Comparison of ENCODE assay signal across 8 cellular contexts in the genomic region with DNA sequence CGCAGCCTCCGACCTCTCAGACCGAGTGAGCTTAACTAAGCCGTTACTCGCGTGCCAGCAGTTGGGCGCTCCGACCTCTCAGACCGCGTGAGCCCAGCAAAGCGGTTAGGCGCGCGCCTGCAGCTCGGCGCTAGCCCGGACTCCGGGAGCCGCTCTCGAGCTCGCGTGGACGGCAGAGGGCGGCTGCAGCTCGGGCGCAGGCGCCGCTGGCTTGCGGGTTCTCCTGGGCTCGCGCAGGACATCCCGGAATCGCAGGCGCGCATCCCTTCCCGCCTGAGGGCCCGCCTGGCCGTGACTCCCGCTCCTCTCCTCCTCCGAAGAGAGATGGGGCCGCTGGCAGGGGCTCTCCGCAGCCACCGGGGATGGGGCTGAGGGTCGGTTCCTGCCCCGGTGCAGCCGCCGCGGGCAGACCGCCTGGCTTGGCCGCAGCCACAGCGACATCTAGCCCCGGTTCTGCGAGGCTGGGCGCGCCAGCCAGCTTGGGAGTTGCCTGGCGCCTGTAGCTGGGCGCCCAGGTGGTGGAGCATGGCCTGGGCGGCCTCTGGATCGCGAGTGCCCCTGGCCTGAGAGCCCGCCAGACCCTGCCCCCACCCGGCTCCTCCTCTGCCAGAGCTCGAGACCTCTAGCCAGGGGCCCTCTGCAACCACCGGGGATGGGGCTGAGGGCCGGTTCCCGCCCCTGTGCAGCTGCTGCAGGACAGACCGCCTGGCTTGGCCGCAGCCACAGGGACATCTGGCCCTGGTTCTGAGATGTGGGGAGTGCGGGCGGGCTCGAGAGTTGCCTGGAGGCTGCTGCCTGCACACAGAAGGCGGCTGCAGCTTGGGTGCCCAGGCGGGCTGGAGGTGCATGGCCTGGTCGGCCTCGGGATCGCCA.
A peak's percentile ranks its signal among the peaks of the same experiment; 100 is the strongest.
DNase-seq lines count a peak whose midpoint lies in the region; TF ChIP-seq lines count a peak whose summit lies in the region.
"Not testable (repeated sequence)": the region's sequence is repeated elsewhere in the genome, so short reads cannot be mapped to it uniquely, and the experiment has no call there.

No MANE protein-coding gene starts in this region.

- peak overlapping the region; percentile 54 for H3K4me2 ChIP-seq in MM.1S (ENCODE audit: low read depth, low read length)
- peak overlapping the region; percentile 62 for H3K4me2 ChIP-seq in parathyroid adenoma (ENCODE audit: low read length)

- not testable (repeated sequence) for H3K36me3 ChIP-seq in MM.1S (replicated peaks; ENCODE audit: insufficient read depth, low read length); duodenal mucosa (ENCODE audit: control insufficient read depth in 1 of 2, insufficient read depth in 2 of 2, low read length in 2 of 2); parathyroid adenoma (ENCODE audit: control insufficient read depth, insufficient read depth, low read length)

- H3K27ac ChIP-seq in MM.1S (ENCODE audit: low read length); duodenal mucosa (ENCODE audit: low read depth, low read length); parathyroid adenoma: not testable (repeated sequence)

- not testable (repeated sequence) for H3K9me3 Mint-ChIP-seq in activated T-helper 1 cell treated with anti-CD3 and anti-CD28 coated beads, Interleukin-12 subunit alpha, Interleukin-12 subunit beta, Interleukin-2, Interleukin-4 antibody, amounts not matched to agents 30 ng/mL and 10 ng/mL and 1 ng/mL, durations not matched to agents 14 hours and 24 hours and 36 hours

- peaks cover 63% of the 10 kb centered on the region for H3K27me3 Mint-ChIP-seq in activated T-helper 1 cell treated with anti-CD3 and anti-CD28 coated beads, Interleukin-12 subunit alpha, Interleukin-12 subunit beta, Interleukin-2, Interleukin-4 antibody, amounts not matched to agents 30 ng/mL and 10 ng/mL and 1 ng/mL, durations not matched to agents 14 hours and 24 hours and 36 hours (ENCODE audit: insufficient read depth)

- peak overlapping the region; percentile 58 for H3K4me3 ChIP-seq in MM.1S (ENCODE audit: low read length)
- H3K4me3 ChIP-seq in duodenal mucosa (ENCODE audit: low read depth in 1 of 2, low read length in 2 of 2) = peak overlapping the region; percentile 15 to 45
- H3K4me3 ChIP-seq in iPS-18c (ENCODE audit: insufficient read depth, low read depth, low read length) = peak overlapping the region; percentile 77
- not testable (repeated sequence) for H3K4me3 ChIP-seq in parathyroid adenoma (ENCODE audit: low read depth, low read length)

- H3K36me3 Mint-ChIP-seq in activated T-helper 1 cell treated with anti-CD3 and anti-CD28 coated beads, Interleukin-12 subunit alpha, Interleukin-12 subunit beta, Interleukin-2, Interleukin-4 antibody, amounts not matched to agents 30 ng/mL and 10 ng/mL and 1 ng/mL, durations not matched to agents 14 hours and 24 hours and 36 hours (ENCODE audit: low read depth) = not testable (repeated sequence)

- H3K4me1 Mint-ChIP-seq in activated T-helper 1 cell treated with anti-CD3 and anti-CD28 coated beads, Interleukin-12 subunit alpha, Interleukin-12 subunit beta, Interleukin-2, Interleukin-4 antibody, amounts not matched to agents 30 ng/mL and 10 ng/mL and 1 ng/mL, durations not matched to agents 14 hours and 24 hours and 36 hours (ENCODE audit: low read depth) = not testable (repeated sequence)

- H3K9ac ChIP-seq in MM.1S (ENCODE audit: low read length); duodenal mucosa (ENCODE audit: low read depth in 1 of 2, low read length in 2 of 2); parathyroid adenoma: not testable (repeated sequence)

- H3K4me1 ChIP-seq in MM.1S (ENCODE audit: low read length); duodenal mucosa (ENCODE audit: control insufficient read depth in 1 of 2, insufficient read depth in 2 of 2, low read length in 2 of 2); parathyroid adenoma: not testable (repeated sequence)

- not testable (repeated sequence) for H3K9me3 ChIP-seq in MM.1S (replicated peaks; ENCODE audit: insufficient read depth, low read length); duodenal mucosa (ENCODE audit: control insufficient read depth in 1 of 2, low read length in 2 of 2); iPS-18c (ENCODE audit: control insufficient read depth, insufficient read depth, low read length); parathyroid adenoma (ENCODE audit: control insufficient read depth, low read length)

- H3K9me2 ChIP-seq in MM.1S (replicated peaks; ENCODE audit: insufficient read depth, low read length) = not testable (repeated sequence)

- H4K20me1 ChIP-seq in MM.1S (ENCODE audit: insufficient read depth, low read length) = not testable (repeated sequence)

- in situ Hi-C loops in Caki2 (cut with HindIII; ENCODE audit: low pct_unique_long_range_greater_than_20kb, low sequenced_read_pairs) = not testable (repeated sequence)

- H2AFZ ChIP-seq in MM.1S (ENCODE audit: low read length) (0 out of 2 replicates have a peak overlapping the region, but pooled peaks have one; percentile 38), parathyroid adenoma (peak overlapping the region; percentile 75)

- intact Hi-C loops in activated T-helper 1 cell treated with anti-CD3 and anti-CD28 coated beads, Interleukin-12 subunit alpha, Interleukin-12 subunit beta, Interleukin-2, Interleukin-4 antibody, amounts not matched to agents 30 ng/mL and 10 ng/mL and 1 ng/mL, durations not matched to agents 14 hours and 24 hours and 36 hours (cut with micrococcal nuclease) = loop anchor here (5.0 to 10.0 kb wide), 2 partner anchors 364 to 633 kb away; a partner anchor contains a TSS

- peak; percentile 22; the same call in 1 of the 2 replicates for TF ChIP-seq CTCF in MM.1S (IDR thresholded peaks at IDR 0.05; ENCODE audit: low read length)
- not testable (repeated sequence) for TF ChIP-seq CTCF in parathyroid adenoma (IDR thresholded peaks at IDR 0.05)

- DNase-seq in Caki2 (ENCODE audit: low read depth) (peak; percentile 76), MM.1S (peak; percentile 81), SK-N-DZ (ENCODE audit: low spot score) (peak; percentile 69)
- DNase-seq in activated T-helper 1 cell treated with anti-CD3 and anti-CD28 coated beads, Interleukin-12 subunit alpha, Interleukin-12 subunit beta, Interleukin-2, Interleukin-4 antibody, amounts not matched to agents 30 ng/mL and 10 ng/mL and 1 ng/mL, durations not matched to agents 14 hours and 24 hours and 36 hours (ENCODE audit: low spot score) = peak; percentile 39
- peak; percentile 23 to 68 (median 34) for DNase-seq in stimulated activated naive CD4-positive, alpha-beta T cell (lab: John Stamatoyannopoulos, UW)

- H3K27me3 ChIP-seq in MM.1S (replicated peaks; ENCODE audit: insufficient read depth, low read length); parathyroid adenoma (ENCODE audit: control insufficient read depth, insufficient read depth, low read length): not testable (repeated sequence)
- H3K27me3 ChIP-seq in duodenal mucosa (ENCODE audit: control insufficient read depth in 1 of 2, insufficient read depth in 2 of 2, low read length in 2 of 2) = peaks cover 18 to 25% of the 10 kb centered on the region in 2 donors

- H3K79me2 ChIP-seq in MM.1S (ENCODE audit: low read length); parathyroid adenoma: not testable (repeated sequence)

- H3F3A ChIP-seq in MM.1S (ENCODE audit: insufficient read depth, low read length) = not testable (repeated sequence)

- H3K4me3 Mint-ChIP-seq in activated T-helper 1 cell treated with anti-CD3 and anti-CD28 coated beads, Interleukin-12 subunit alpha, Interleukin-12 subunit beta, Interleukin-2, Interleukin-4 antibody, amounts not matched to agents 30 ng/mL and 10 ng/mL and 1 ng/mL, durations not matched to agents 14 hours and 24 hours and 36 hours = peak overlapping the region; percentile 70

- H3K27ac Mint-ChIP-seq in activated T-helper 1 cell treated with anti-CD3 and anti-CD28 coated beads, Interleukin-12 subunit alpha, Interleukin-12 subunit beta, Interleukin-2, Interleukin-4 antibody, amounts not matched to agents 30 ng/mL and 10 ng/mL and 1 ng/mL, durations not matched to agents 14 hours and 24 hours and 36 hours = peak overlapping the region; percentile 23
